8 cellular contexts compared by ENCODE assay signal in genomic region chr12:110279976-110280783, GRCh38. TPM values are rescaled to one million over a fixed set of nuclear protein-coding genes. Genes with fewer than 3 reads are reported as not detected.
DNase-seq lines count a peak whose midpoint lies in the region; ATAC-seq and TF ChIP-seq lines count a peak whose summit lies in the region.

No MANE protein-coding gene starts in this region.

- no peak for TF ChIP-seq POLR2A in HCT116 (IDR thresholded peaks at IDR 0.05; ENCODE audit: borderline replicate concordance, extremely low read depth, insufficient read depth, insufficient read length)

- CTCF ChIA-PET in HCT116 (lab: Charles Lee) = interaction anchor here (1.0 to 1.4 kb wide), 3 partner anchors 10 to 178 kb away, joined by 3 read pairs; no protein-coding TSS in a partner anchor

- H3K4me2 ChIP-seq in HCT116 (ENCODE audit: low read length) = peak overlapping the region; percentile 89

- ATAC-seq in HCT116 (peak; percentile 31), mucosa of descending colon (peak; percentile 9)

- no peaks in the 10 kb centered on the region for H3K9me2 ChIP-seq in HCT116 (ENCODE audit: insufficient read depth)

- H3K4me3 ChIP-seq in HCT116 (replicated peaks in 1 of 2; ENCODE audit: low read depth in 1 of 2, low read length in 2 of 2) = peak overlapping the region; percentile 65 to 87
- H3K4me3 ChIP-seq in mucosa of descending colon = peak overlapping the region; percentile 70

- H3K27me3 ChIP-seq in HCT116 (ENCODE audit: insufficient read depth, low read length) = no peaks in the 10 kb centered on the region

- peaks cover under 1% of the 10 kb centered on the region for H3K36me3 Mint-ChIP-seq in endothelial cell (ENCODE audit: low read depth, unreplicated experiment)

- H3K4me3 Mint-ChIP-seq in endothelial cell (ENCODE audit: unreplicated experiment) = peak overlapping the region; percentile 88

- TSS peak; percentile 91 for BruUV-seq in HCT116 (replicated peaks; lab: Mats Ljungman, UMichigan)

- peaks cover 12 to 25% of the 10 kb centered on the region in 2 experiments for H3K4me1 ChIP-seq in HCT116 (ENCODE audit: control insufficient read depth in 1 of 2, insufficient read depth in 2 of 2, low read length in 2 of 2)
- peaks cover 22% of the 10 kb centered on the region for H3K4me1 ChIP-seq in mucosa of descending colon (ENCODE audit: low read depth)

- no peaks in the 10 kb centered on the region for H3K9me3 ChIP-seq in HCT116 (ENCODE audit: control insufficient read depth in 1 of 2, insufficient read depth in 1 of 2, low read depth in 1 of 2, low read length in 2 of 2)
- no peaks in the 10 kb centered on the region for H3K9me3 ChIP-seq in mucosa of descending colon

- DNase-seq in GM03348 (ENCODE audit: low spot score) (peak; percentile 71), HCT116 (ENCODE audit: low read depth, low spot score) (no peak), NCI-H1930 (lab: John Stamatoyannopoulos, UW) (peak; percentile 59 to 74), endothelial cell (ENCODE audit: low spot score) (peak; percentile 22), mucosa of descending colon (peak in 2 of 3 donors; percentile 65 to 73), H4 (ENCODE audit: low spot score) (no peak)
- peak; percentile 52 to 59 for DNase-seq in activated CD4-positive, alpha-beta T cell treated with anti-CD3 and anti-CD28 coated beads, Interleukin-2, amount 50 U/mL, for 48 hours
- DNase-seq in stimulated activated CD8-positive, alpha-beta memory T cell treated with anti-CD3 and anti-CD28 coated beads, Interleukin-7, amount 100 ng/mL, for 4 hours (ENCODE audit: low read depth in 2 of 2) = peak; percentile 42 to 47

- H4K20me1 ChIP-seq in HCT116 (ENCODE audit: insufficient read depth) = peaks cover 20% of the 10 kb centered on the region; the same call in 1 of the 2 replicates

- no peak overlapping the region for H3K27ac Mint-ChIP-seq in endothelial cell (ENCODE audit: unreplicated experiment)

- no peak for TF ChIP-seq RAD21 in HCT116 (IDR thresholded peaks at IDR 0.05; ENCODE audit: low read depth)

- H3K36me3 ChIP-seq in HCT116 (ENCODE audit: control insufficient read depth in 1 of 2, insufficient read depth in 2 of 2, low read length in 2 of 2) (peaks cover 10 to 27% of the 10 kb centered on the region in 2 experiments), mucosa of descending colon (ENCODE audit: low read depth) (no peaks in the 10 kb centered on the region)

- POLR2A ChIA-PET in HCT116 (lab: Charles Lee) = interaction anchor here (0.5 to 1.9 kb wide), 9 partner anchors 9 to 179 kb away, joined by 3 to 10 read pairs (median 3); no protein-coding TSS in a partner anchor

- H3K9ac ChIP-seq in HCT116 (ENCODE audit: low read length) = peak overlapping the region; percentile 95

- H3K79me2 ChIP-seq in HCT116 (ENCODE audit: insufficient read depth, low read length) = peaks cover 37% of the 10 kb centered on the region

- peaks cover 33% of the 10 kb centered on the region for H3K4me1 Mint-ChIP-seq in endothelial cell (ENCODE audit: unreplicated experiment)

- intact Hi-C loops in HCT116 (cut with micrococcal nuclease) (no loop called here), mucosa of descending colon (cut with DNase I, micrococcal nuclease) (loop anchor here in 1 of 2 donors (5.0 kb wide), 1 partner anchor 33 kb away; no protein-coding TSS in a partner anchor)

- no peaks in the 10 kb centered on the region for H3K9me3 Mint-ChIP-seq in endothelial cell (ENCODE audit: unreplicated experiment)

- H3K27ac ChIP-seq in HCT116 (ENCODE audit: low read depth, low read length) = peak overlapping the region; percentile 94

- TF ChIP-seq CTCF in HCT116 (IDR thresholded peaks at IDR 0.05 in 2 of 3, conservative IDR thresholded peaks at IDR 0.05 in 1 of 3; ENCODE audit: borderline replicate concordance in 1 of 3, insufficient read depth in 1 of 3, low read depth in 2 of 3, low read length in 2 of 3) (no peak), endothelial cell (IDR thresholded peaks at IDR 0.05; ENCODE audit: unreplicated experiment) (no peak), mucosa of descending colon (IDR thresholded peaks at IDR 0.05) (no peak)

- RAD21 ChIA-PET in HCT116 (lab: Charles Lee; ENCODE audit: low non-redundant PET in 1 of 2, low total read pairs in 2 of 2, uncharacterized antibody in 2 of 2, unreplicated experiment in 2 of 2) = interaction anchor here in 1 of 2 experiments (0.8 kb wide), 1 partner anchor 10 kb away, joined by 3 read pairs; no protein-coding TSS in a partner anchor

- no peak overlapping the region for H2AFZ ChIP-seq in HCT116 (ENCODE audit: low read depth, low read length, poor library complexity, severe bottlenecking)

- H3K27me3 Mint-ChIP-seq in endothelial cell (ENCODE audit: unreplicated experiment) = peaks cover 3% of the 10 kb centered on the region

TF ChIP-seq in HCT116, 20 proteins besides CTCF, POLR2A, EP300 and RAD21:
- TF ChIP-seq FOSL1 (IDR thresholded peaks at IDR 0.05; ENCODE audit: low read depth) (no peak), EZH2 (IDR thresholded peaks at IDR 0.05) (no peak), SP1 (IDR thresholded peaks at IDR 0.05; ENCODE audit: low read depth) (no peak), SIN3A (IDR thresholded peaks at IDR 0.05; ENCODE audit: low read depth) (no peak), ELF1 (IDR thresholded peaks at IDR 0.05; ENCODE audit: borderline replicate concordance, low read depth) (no peak), CEBPB (IDR thresholded peaks at IDR 0.05; ENCODE audit: low read depth) (no peak), ZFX (IDR thresholded peaks at IDR 0.05) (no peak), ZNF274 (IDR thresholded peaks at IDR 0.05; ENCODE audit: low read depth, low read length) (no peak)
- TF ChIP-seq, protein P1, sequence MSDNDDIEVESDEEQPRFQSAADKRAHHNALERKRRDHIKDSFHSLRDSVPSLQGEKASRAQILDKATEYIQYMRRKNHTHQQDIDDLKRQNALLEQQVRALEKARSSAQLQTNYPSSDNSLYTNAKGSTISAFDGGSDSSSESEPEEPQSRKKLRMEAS (IDR thresholded peaks at IDR 0.05) = no peak

RNA-seq across cellular contexts. Expression of gene ATP2A2, which starts 0.9 kb away (rescaled TPM):
- total RNA-seq in HCT116 (2021; ENCODE audit: unreplicated experiment) = 239 TPM
- polyA plus RNA-seq in HCT116 (2012) = 146 and 151 TPM in 2 replicates
- 178 TPM for total RNA-seq in endothelial cell (ENCODE audit: unreplicated experiment)
- 100 to 1,000 TPM; 242 to 287 (median 259) TPM for total RNA-seq in mucosa of descending colon
- 50.5 and 74.7 TPM in 2 replicates for total RNA-seq in H4 (2014; rRNA removed; shearing (Covaris generic))

Comparison
In these comparisons a context has a peak if more than half of its experiments do, and no peak if none do; other contexts are left out.
1. DNase-seq: peak in GM03348 (single experiment), NCI-H1930 (2 of 2), activated CD4-positive, alpha-beta T cell treated with anti-CD3 and anti-CD28 coated beads, Interleukin-2, amount 50 U/mL, for 48 hours (2 of 2), endothelial cell (single experiment), mucosa of descending colon (2 of 3) and stimulated activated CD8-positive, alpha-beta memory T cell treated with anti-CD3 and anti-CD28 coated beads, Interleukin-7, amount 100 ng/mL, for 4 hours (2 of 2); none in HCT116 (single experiment) and H4 (single experiment).